In genomic region chr17:72239548-72239947, GRCh38 we compare ENCODE assay signal across 23 cellular contexts.
DNase-seq lines count a peak whose midpoint lies in the region; ATAC-seq, FAIRE-seq and TF ChIP-seq lines count a peak whose summit lies in the region.
"Had no signal": no experiment of that assay in that cellular context is flagged by ENCODE, and none has a peak within 500 bp of the region (broad histone marks: within the 10 kb centered on the region; RNA-seq: fewer than 3 reads in every experiment).

No MANE protein-coding gene starts in this region.

- H3K4me3 Mint-ChIP-seq in chondrocyte (ENCODE audit: unreplicated experiment) = no peak overlapping the region
- H3K4me3 Mint-ChIP-seq: B cell; CD4-positive, alpha-beta T cell; CD8-positive, alpha-beta T cell had no signal

- no peak for DNase-seq in SK-N-SH
- no peak for DNase-seq in GM12878 (ENCODE audit: low read depth, low spot score)
- no peak for DNase-seq in chondrocyte (ENCODE audit: low spot score)
- no peak for DNase-seq in T1000 (lab: John Stamatoyannopoulos, UW)
- DNase-seq in NCI-H128 (lab: John Stamatoyannopoulos, UW; ENCODE audit: unreplicated experiment) = no peak
- DNase-seq: AML-193; Caco-2; Calu3; CD4-positive, alpha-beta T cell; CD8-positive, alpha-beta T cell; DMS79 treated with DMSO at 0.1 percent for 48 hours; GF-D8 had no signal

- H4K20me1 ChIP-seq in SK-N-SH (ENCODE audit: insufficient read depth) = no peaks in the 10 kb centered on the region
- H4K20me1 ChIP-seq in GM12878 (ENCODE audit: control insufficient read depth, insufficient read depth) = no peaks in the 10 kb centered on the region
- H4K20me1 ChIP-seq: BLaER1 treated with 17β-estradiol and CSF1 and Interleukin-3, amounts not matched to agents 10 nM and 100 nM had no signal

- POLR2A ChIA-PET in SK-N-SH (lab: Yijun Ruan, JAX) = no interaction called here
- POLR2A ChIA-PET in GM12878 (lab: Charles Lee) = no interaction called here

- H3F3A ChIP-seq in SK-N-SH (replicated peaks; ENCODE audit: insufficient read depth) = peaks cover 6% of the 10 kb centered on the region

- H3K9ac ChIP-seq in SK-N-SH = no peak overlapping the region
- no peak overlapping the region for H3K9ac ChIP-seq in GM12878 (ENCODE audit: control insufficient read depth, insufficient read depth, low read length)
- H3K9ac ChIP-seq: BLaER1 treated with 17β-estradiol and CSF1 and Interleukin-3, amounts not matched to agents 10 nM and 100 nM had no signal

- RAD21 ChIA-PET in GM12878 (lab: Charles Lee; ENCODE audit: unreplicated experiment) = no interaction called here

- TF ChIP-seq RAD21 in SK-N-SH (IDR thresholded peaks at IDR 0.05; ENCODE audit: low read length) (no peak), GM12878 (IDR thresholded peaks at IDR 0.05; ENCODE audit: insufficient read depth, low read depth, low read length) (no peak)

- CTCF ChIA-PET in SK-N-SH (lab: Yijun Ruan, JAX) (no interaction called here), GM12878 (lab: Yijun Ruan, JAX) (no interaction called here)

- no peaks in the 10 kb centered on the region for H3K36me3 ChIP-seq in SK-N-SH (replicated peaks in 1 of 2; ENCODE audit: control insufficient read depth in 1 of 2, insufficient read depth in 2 of 2, low read length in 1 of 2)
- no peaks in the 10 kb centered on the region for H3K36me3 ChIP-seq in GM12878 (ENCODE audit: control insufficient read depth in 2 of 2, insufficient read depth in 2 of 2, low read length in 1 of 2)
- H3K36me3 ChIP-seq: BLaER1 treated with 17β-estradiol and CSF1 and Interleukin-3, amounts not matched to agents 10 nM and 100 nM had no signal

- H3K9me2 ChIP-seq in SK-N-SH = no peaks in the 10 kb centered on the region

- FAIRE-seq in GM12878 (lab: Jason Lieb, UNC) = peak; percentile 13
- FAIRE-seq: A549, D721Med, G401.6, GM12892, GM18507 had no signal

- intact Hi-C loops in GM12878 (cut with micrococcal nuclease; ENCODE audit: unreplicated experiment) = no loop called here

- H3K27me3 ChIP-seq in SK-N-SH (ENCODE audit: insufficient read depth) (no peaks in the 10 kb centered on the region; the same call in 1 of the 2 replicates), GM12878 (replicated peaks in 1 of 2; ENCODE audit: control insufficient read depth in 2 of 2, insufficient read depth in 2 of 2, low read length in 1 of 2) (no peaks in the 10 kb centered on the region)
- H3K27me3 ChIP-seq: BLaER1 treated with 17β-estradiol and CSF1 and Interleukin-3, amounts not matched to agents 10 nM and 100 nM had no signal

- TF ChIP-seq CTCF in SK-N-SH (IDR thresholded peaks at IDR 0.05) (no peak), GM12878 (IDR thresholded peaks at IDR 0.05 in 2 of 3, conservative IDR thresholded peaks at IDR 0.05 in 1 of 3; ENCODE audit: control insufficient read depth in 2 of 3, extremely low read depth in 1 of 3, insufficient read depth in 1 of 3, low read depth in 3 of 3, low read length in 3 of 3) (no peak), chondrocyte (IDR thresholded peaks at IDR 0.05) (no peak)

- peaks cover 10% of the 10 kb centered on the region for H3K9me3 Mint-ChIP-seq in chondrocyte (ENCODE audit: low read depth)

- H3K4me3 ChIP-seq in SK-N-SH (ENCODE audit: low read depth in 2 of 2, low read length in 1 of 2) = no peak overlapping the region
- H3K4me3 ChIP-seq in GM12878 = no peak overlapping the region
- H3K4me3 ChIP-seq: A549; BLaER1 treated with 17β-estradiol and CSF1 and Interleukin-3, amounts not matched to agents 10 nM and 100 nM had no signal

- H3K27ac ChIP-seq in SK-N-SH (ENCODE audit: low read depth in 2 of 2, low read length in 1 of 2) (no peak overlapping the region), GM12878 (ENCODE audit: control insufficient read depth, insufficient read depth) (no peak overlapping the region)
- H3K27ac ChIP-seq: 22Rv1; A549; BLaER1 treated with 17β-estradiol and CSF1 and Interleukin-3, amounts not matched to agents 10 nM and 100 nM; C4-2B had no signal

- no peaks in the 10 kb centered on the region for H3K9me3 ChIP-seq in SK-N-SH
- no peaks in the 10 kb centered on the region; the same call in 2 of the 3 replicates for H3K9me3 ChIP-seq in GM12878 (replicated peaks; ENCODE audit: control insufficient read depth, insufficient read depth, low read length)

- H3K4me1 Mint-ChIP-seq in chondrocyte (ENCODE audit: low read depth) = peaks cover 7% of the 10 kb centered on the region
- H3K4me1 Mint-ChIP-seq: B cell had no signal

- TF ChIP-seq POLR2A in GM12878 (IDR thresholded peaks at IDR 0.05; ENCODE audit: low read depth, low read length) = no peak

- H3K36me3 Mint-ChIP-seq in chondrocyte (ENCODE audit: low read depth) = peaks cover 3% of the 10 kb centered on the region
- H3K36me3 Mint-ChIP-seq: CD8-positive, alpha-beta T cell had no signal

- SMC1A ChIA-PET in GM12878 (lab: Charles Lee; ENCODE audit: uncharacterized antibody, unreplicated experiment) = no interaction called here

- H2AFZ ChIP-seq in SK-N-SH (ENCODE audit: low read depth) (no peak overlapping the region), GM12878 (ENCODE audit: control insufficient read depth, low read depth, low read length) (no peak overlapping the region)

- peak overlapping the region; percentile 33 for H3K27ac Mint-ChIP-seq in chondrocyte (ENCODE audit: unreplicated experiment)
- H3K27ac Mint-ChIP-seq: B cell; CD4-positive, alpha-beta T cell; CD8-positive, alpha-beta T cell had no signal

- TF ChIP-seq EP300 in SK-N-SH (IDR thresholded peaks at IDR 0.05; ENCODE audit: borderline replicate concordance in 1 of 2, low read depth in 1 of 2, low read length in 1 of 2) = no peak
- no peak for TF ChIP-seq EP300 in GM12878 (IDR thresholded peaks at IDR 0.05; ENCODE audit: borderline replicate concordance in 1 of 2, control insufficient read depth in 1 of 2, low read depth in 2 of 2, low read length in 2 of 2)

- H3K27me3 Mint-ChIP-seq in chondrocyte (ENCODE audit: low read depth) = peaks cover 14% of the 10 kb centered on the region

- no TSS peak for BruUV-seq in GM12878 (replicated peaks; lab: Mats Ljungman, UMichigan)

- 85% methylated on average over 5 of the region's 5 CpGs for WGBS in SK-N-SH (ENCODE audit: low lambda C conversion rate)
- 41% methylated on average over 5 of the region's 5 CpGs for WGBS in GM12878 (ENCODE audit: insufficient coverage, insufficient replicate concordance, low lambda C conversion rate, missing lambda C conversion rate)

- H3K4me2 ChIP-seq in SK-N-SH (no peak overlapping the region), GM12878 (ENCODE audit: control insufficient read depth, insufficient read depth) (no peak overlapping the region)
- H3K4me2 ChIP-seq: A549; BLaER1 treated with 17β-estradiol and CSF1 and Interleukin-3, amounts not matched to agents 10 nM and 100 nM had no signal

- in situ Hi-C loops in GM12878 (cut with MboI) = no loop called here

- ATAC-seq in SK-N-SH treated with all-trans-retinoic acid at 6 μM for 48 hours (no peak), GM12878 (no peak), HG03460 (IDR thresholded peaks at IDR 0.05; ENCODE audit: unreplicated experiment) (no peak)
- ATAC-seq: A549; CD8-positive, alpha-beta T cell had no signal

- H3K79me2 ChIP-seq in SK-N-SH (ENCODE audit: insufficient read depth) (no peaks in the 10 kb centered on the region), GM12878 (ENCODE audit: control insufficient read depth, insufficient read depth, low read length) (no peaks in the 10 kb centered on the region)

- no peaks in the 10 kb centered on the region; a peak in 1 of 4 replicates for H3K4me1 ChIP-seq in SK-N-SH (ENCODE audit: control insufficient read depth in 1 of 2, insufficient read depth in 2 of 2, low read depth in 1 of 2, low read length in 1 of 2)
- no peaks in the 10 kb centered on the region for H3K4me1 ChIP-seq in GM12878 (ENCODE audit: control insufficient read depth, insufficient read depth, low read length)
- H3K4me1 ChIP-seq: A549 had no signal

TF ChIP-seq in SK-N-SH, 30 proteins besides CTCF, POLR2A, EP300 and RAD21:
- TF ChIP-seq IRF3 (IDR thresholded peaks at IDR 0.05; ENCODE audit: low read depth, low read length) = no peak
- TF ChIP-seq EZH2phosphoT487 (IDR thresholded peaks at IDR 0.05; ENCODE audit: borderline replicate concordance, low read depth) = no peak

TF ChIP-seq in GM12878, 131 proteins besides CTCF, POLR2A, EP300 and RAD21:
- no peak for TF ChIP-seq CBX5 (IDR thresholded peaks at IDR 0.05; ENCODE audit: low read depth)
- no peak for TF ChIP-seq NFIC (IDR thresholded peaks at IDR 0.05; ENCODE audit: low read depth, low read length)
- no peak for TF ChIP-seq ZZZ3 (IDR thresholded peaks at IDR 0.05; ENCODE audit: control insufficient read depth, insufficient read length, low read depth)
- no peak for TF ChIP-seq PAX5 (IDR thresholded peaks at IDR 0.05; ENCODE audit: borderline replicate concordance, low read depth, low read length)
- TF ChIP-seq ZBTB33 (IDR thresholded peaks at IDR 0.05) = no peak
- TF ChIP-seq ESRRA (IDR thresholded peaks at IDR 0.05; ENCODE audit: low read length) = no peak
